ENCODE assay signal across 25 cellular contexts in genomic region chr16:19963306-19963705, GRCh38.
DNase-seq lines count a peak whose midpoint lies in the region; ATAC-seq and TF ChIP-seq lines count a peak whose summit lies in the region.
"Had no signal": no experiment of that assay in that cellular context is flagged by ENCODE, and none has a peak within 500 bp of the region (broad histone marks: within the 10 kb centered on the region; RNA-seq: fewer than 3 reads in every experiment).

No MANE protein-coding gene starts in this region.

- no peaks in the 10 kb centered on the region for H3K4me1 Mint-ChIP-seq in endodermal cell
- no peaks in the 10 kb centered on the region for H3K4me1 Mint-ChIP-seq in activated CD4-positive, alpha-beta memory T cell treated with anti-CD3 and anti-CD28 coated beads, Interleukin-2, amount 10 ng/mL, durations not matched to agents 7 days and 5 days
- H3K4me1 Mint-ChIP-seq: activated CD8-positive, alpha-beta memory T cell treated with anti-CD3 and anti-CD28 coated beads, Interleukin-2, amount 10 ng/mL, durations not matched to agents 7 days and 5 days; activated naive CD4-positive, alpha-beta T cell treated with anti-CD3 and anti-CD28 coated beads, Interleukin-2, amount 50 U/mL, for 24 hours; stimulated activated effector memory CD8-positive, alpha-beta T cell treated with anti-CD3 and anti-CD28 coated beads, Interleukin-12 subunit alpha, Interleukin-12 subunit beta, amount 100 ng/mL, for 72 hours had no signal

- H3K4me3 Mint-ChIP-seq in endodermal cell = no peak overlapping the region
- no peak overlapping the region for H3K4me3 Mint-ChIP-seq in activated CD4-positive, alpha-beta memory T cell treated with anti-CD3 and anti-CD28 coated beads, Interleukin-2, amount 10 ng/mL, durations not matched to agents 7 days and 5 days
- H3K4me3 Mint-ChIP-seq: activated CD8-positive, alpha-beta memory T cell treated with anti-CD3 and anti-CD28 coated beads, Interleukin-2, amount 10 ng/mL, durations not matched to agents 7 days and 5 days; activated naive CD4-positive, alpha-beta T cell treated with anti-CD3 and anti-CD28 coated beads, Interleukin-2, amount 50 U/mL, for 24 hours; stimulated activated effector memory CD8-positive, alpha-beta T cell treated with anti-CD3 and anti-CD28 coated beads, Interleukin-12 subunit alpha, Interleukin-12 subunit beta, amount 100 ng/mL, for 72 hours had no signal

- WGBS in endodermal cell (ENCODE audit: insufficient coverage in 1 of 2, insufficient read length in 1 of 2), 2 experiments = 91 to 96% methylated on average over 3 to 4 of the region's 4 CpGs

- POLR2A ChIA-PET in activated CD4-positive, alpha-beta memory T cell treated with anti-CD3 and anti-CD28 coated beads, Interleukin-2, amount 10 ng/mL, durations not matched to agents 7 days and 5 days (lab: Charles Lee) = no interaction called here

- H3K4me1 ChIP-seq in endodermal cell (ENCODE audit: control insufficient read depth, insufficient read depth, low read length) = no peaks in the 10 kb centered on the region
- H3K4me1 ChIP-seq: ascending aorta, BLaER1, Caco-2, suprapubic skin, uterus had no signal

- no peaks in the 10 kb centered on the region for H3K36me3 ChIP-seq in endodermal cell (ENCODE audit: control insufficient read depth, insufficient read depth, low read length)
- H3K36me3 ChIP-seq: ascending aorta, BLaER1, neutrophil, suprapubic skin, uterus had no signal

- peak; percentile 4 for DNase-seq in G401 (ENCODE audit: low spot score)
- DNase-seq in NCI-H2029 treated with DMSO at 0.1 percent for 48 hours (lab: John Stamatoyannopoulos, UW) = peak; percentile 85
- peak; percentile 27 for DNase-seq in endodermal cell
- peak; percentile 9 for DNase-seq in pons (ENCODE audit: low spot score)
- no peak for DNase-seq in NCI-H524 (lab: John Stamatoyannopoulos, UW)
- DNase-seq in activated CD4-positive, alpha-beta memory T cell treated with anti-CD3 and anti-CD28 coated beads, Interleukin-2, amount 10 ng/mL, durations not matched to agents 7 days and 5 days = no peak
- DNase-seq in foreskin melanocyte = no peak
- DNase-seq: activated CD4-positive, alpha-beta T cell treated with anti-CD3 and anti-CD28 coated beads for 48 hours; activated CD8-positive, alpha-beta memory T cell treated with anti-CD3 and anti-CD28 coated beads, Interleukin-2, amount 10 ng/mL, durations not matched to agents 7 days and 5 days; Caco-2; left colon; NCI-H1417; NCI-H526 treated with DMSO at 0.1 percent for 48 hours; stimulated activated CD4-positive, alpha-beta T cell treated with anti-CD3 and anti-CD28 coated beads, Interleukin-2, amount 100 ng/mL, for 48 hours; uterus had no signal

- ATAC-seq in HG02981 (IDR thresholded peaks at IDR 0.05; ENCODE audit: unreplicated experiment) = no peak
- ATAC-seq: activated CD8-positive, alpha-beta memory T cell treated with anti-CD3 and anti-CD28 coated beads, Interleukin-2, amount 10 ng/mL, durations not matched to agents 7 days and 5 days; HCT116; HepG2; left colon; stimulated activated effector memory CD8-positive, alpha-beta T cell treated with anti-CD3 and anti-CD28 coated beads, Interleukin-12 subunit alpha, Interleukin-12 subunit beta, amount 100 ng/mL, for 72 hours had no signal

- no peaks in the 10 kb centered on the region for H3K27me3 Mint-ChIP-seq in endodermal cell (ENCODE audit: insufficient read depth)
- no peaks in the 10 kb centered on the region for H3K27me3 Mint-ChIP-seq in activated CD4-positive, alpha-beta memory T cell treated with anti-CD3 and anti-CD28 coated beads, Interleukin-2, amount 10 ng/mL, durations not matched to agents 7 days and 5 days
- H3K27me3 Mint-ChIP-seq: activated CD8-positive, alpha-beta memory T cell treated with anti-CD3 and anti-CD28 coated beads, Interleukin-2, amount 10 ng/mL, durations not matched to agents 7 days and 5 days had no signal

- no peaks in the 10 kb centered on the region for H3K27me3 ChIP-seq in endodermal cell (ENCODE audit: control insufficient read depth, insufficient read depth, low read length, poor library complexity, severe bottlenecking)
- H3K27me3 ChIP-seq: ascending aorta, BLaER1, uterus had no signal

- peaks cover 3% of the 10 kb centered on the region for H3K9me3 Mint-ChIP-seq in endodermal cell
- no peaks in the 10 kb centered on the region for H3K9me3 Mint-ChIP-seq in activated CD4-positive, alpha-beta memory T cell treated with anti-CD3 and anti-CD28 coated beads, Interleukin-2, amount 10 ng/mL, durations not matched to agents 7 days and 5 days
- H3K9me3 Mint-ChIP-seq: activated naive CD4-positive, alpha-beta T cell treated with anti-CD3 and anti-CD28 coated beads, Interleukin-2, amount 50 U/mL, for 24 hours; stimulated activated effector memory CD8-positive, alpha-beta T cell treated with anti-CD3 and anti-CD28 coated beads, Interleukin-12 subunit alpha, Interleukin-12 subunit beta, amount 100 ng/mL, for 72 hours had no signal

- in situ Hi-C loops in G401 (cut with HindIII; ENCODE audit: low sequenced_read_pairs) = no loop called here

- no peaks in the 10 kb centered on the region for H3K36me3 Mint-ChIP-seq in endodermal cell (ENCODE audit: low read depth)
- H3K36me3 Mint-ChIP-seq in activated CD4-positive, alpha-beta memory T cell treated with anti-CD3 and anti-CD28 coated beads, Interleukin-2, amount 10 ng/mL, durations not matched to agents 7 days and 5 days (ENCODE audit: low read depth) = no peaks in the 10 kb centered on the region
- H3K36me3 Mint-ChIP-seq: activated CD8-positive, alpha-beta memory T cell treated with anti-CD3 and anti-CD28 coated beads, Interleukin-2, amount 10 ng/mL, durations not matched to agents 7 days and 5 days; activated naive CD4-positive, alpha-beta T cell treated with anti-CD3 and anti-CD28 coated beads, Interleukin-2, amount 50 U/mL, for 24 hours; stimulated activated effector memory CD8-positive, alpha-beta T cell treated with anti-CD3 and anti-CD28 coated beads, Interleukin-12 subunit alpha, Interleukin-12 subunit beta, amount 100 ng/mL, for 72 hours had no signal

- no peak for TF ChIP-seq CTCF in endodermal cell (conservative IDR thresholded peaks at IDR 0.05)

- H3K9ac ChIP-seq in endodermal cell (ENCODE audit: extremely low read depth, low read length, poor library complexity, severe bottlenecking) = no peak overlapping the region
- H3K9ac ChIP-seq: BLaER1 had no signal

- CTCF ChIA-PET in activated CD4-positive, alpha-beta memory T cell treated with anti-CD3 and anti-CD28 coated beads, Interleukin-2, amount 10 ng/mL, durations not matched to agents 7 days and 5 days (lab: Charles Lee) = interaction anchor here (1.2 kb wide), 1 partner anchor 10 kb away, joined by 4 read pairs; no protein-coding TSS in a partner anchor

- H3K27ac ChIP-seq in endodermal cell (ENCODE audit: low read depth, low read length) = no peak overlapping the region
- H3K27ac ChIP-seq: ascending aorta, BLaER1, neutrophil, SK-N-MC, suprapubic skin, uterus had no signal

- no peak overlapping the region for H3K27ac Mint-ChIP-seq in endodermal cell
- H3K27ac Mint-ChIP-seq in activated CD4-positive, alpha-beta memory T cell treated with anti-CD3 and anti-CD28 coated beads, Interleukin-2, amount 10 ng/mL, durations not matched to agents 7 days and 5 days = no peak overlapping the region
- H3K27ac Mint-ChIP-seq: activated CD8-positive, alpha-beta memory T cell treated with anti-CD3 and anti-CD28 coated beads, Interleukin-2, amount 10 ng/mL, durations not matched to agents 7 days and 5 days; activated naive CD4-positive, alpha-beta T cell treated with anti-CD3 and anti-CD28 coated beads, Interleukin-2, amount 50 U/mL, for 24 hours; stimulated activated effector memory CD8-positive, alpha-beta T cell treated with anti-CD3 and anti-CD28 coated beads, Interleukin-12 subunit alpha, Interleukin-12 subunit beta, amount 100 ng/mL, for 72 hours had no signal

- H3K4me3 ChIP-seq in endodermal cell (ENCODE audit: low read length) = no peak overlapping the region
- H3K4me3 ChIP-seq: ascending aorta, BLaER1, SK-N-MC, suprapubic skin, uterus had no signal

- peaks cover 5% of the 10 kb centered on the region for H3K9me3 ChIP-seq in endodermal cell (ENCODE audit: control insufficient read depth, low read length)
- H3K9me3 ChIP-seq: ascending aorta, BLaER1, Caco-2, suprapubic skin, uterus had no signal

Comparison
In these comparisons a context has a peak if more than half of its experiments do, and no peak if none do; other contexts are left out.
1. DNase-seq: peak in G401 (single experiment), NCI-H2029 treated with DMSO at 0.1 percent for 48 hours (single experiment), endodermal cell (single experiment) and pons (single experiment); none in NCI-H524 (0 of 2), activated CD4-positive, alpha-beta memory T cell treated with anti-CD3 and anti-CD28 coated beads, Interleukin-2, amount 10 ng/mL, durations not matched to agents 7 days and 5 days (single experiment) and foreskin melanocyte (single experiment).